Comparison of ENCODE assay signal across 8 cellular contexts in the genomic region with DNA sequence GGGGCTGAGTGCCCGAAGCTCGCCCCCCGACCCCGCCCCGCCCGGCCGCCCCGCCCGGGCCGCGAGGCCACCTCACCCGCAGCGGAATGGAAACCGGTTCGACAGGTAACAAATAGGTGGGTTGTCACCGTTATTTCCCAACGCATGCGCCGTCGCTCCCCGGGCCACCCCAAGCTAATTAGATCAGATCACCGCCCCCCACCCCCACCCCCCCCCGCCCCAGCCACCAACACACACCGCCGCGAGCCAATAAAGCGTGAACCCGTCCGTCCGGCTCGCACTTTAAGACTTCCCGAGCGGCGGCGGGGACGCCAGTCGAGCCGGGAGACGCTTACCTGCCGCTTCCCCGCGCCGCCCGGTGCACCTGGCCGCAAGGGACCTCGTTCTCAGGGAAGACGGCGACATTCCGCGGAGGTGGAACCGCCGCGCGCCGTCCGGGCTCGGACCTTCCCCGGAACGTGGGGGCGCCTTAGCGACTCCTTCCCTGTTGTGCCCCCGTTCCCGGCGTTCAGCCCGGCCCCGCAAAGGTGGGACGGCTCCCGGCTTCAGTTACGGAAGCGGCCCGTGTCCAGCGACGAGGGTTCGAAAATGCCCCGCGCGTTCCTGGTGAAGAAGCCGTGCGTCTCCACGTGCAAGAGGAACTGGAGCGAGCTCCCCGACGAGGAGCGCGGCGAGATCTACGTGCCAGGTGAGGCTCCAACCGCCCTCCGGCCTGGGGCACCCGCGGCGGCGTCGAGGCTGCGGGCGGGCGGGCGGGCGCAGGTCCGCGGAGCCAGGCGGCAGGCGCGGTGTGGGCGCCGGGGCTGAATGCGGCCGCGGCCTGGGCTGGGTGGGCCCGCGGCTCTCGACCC. TPM values are rescaled to one million over a fixed set of nuclear protein-coding genes. Genes with fewer than 3 reads are reported as not detected.
A peak's percentile ranks its signal among the peaks of the same experiment; 100 is the strongest.
DNase-seq lines count a peak whose midpoint lies in the region; ATAC-seq and TF ChIP-seq lines count a peak whose summit lies in the region.

A gene (plus strand): TSS at position 278 of the 851 bp plus-strand sequence. CDS start 311 bp downstream, at position 589.

- H3K4me2 ChIP-seq in neuronal stem cell (ENCODE audit: insufficient read depth, low read length, poor library complexity, severe bottlenecking): peak within 1 kb of the TSS; percentile 52

- H3K27ac Mint-ChIP-seq in chondrocyte (ENCODE audit: unreplicated experiment): no peak within 1 kb of the TSS

- peaks cover 5% of the 10 kb centered on the region for H3K79me1 ChIP-seq in neuronal stem cell (ENCODE audit: low read depth, low read length)

- H3K27me3 Mint-ChIP-seq in chondrocyte (ENCODE audit: low read depth): peaks cover 32% of the 10 kb centered on the region

- peak within 1 kb of the TSS in 1 of 2 donors; percentile 17 for H3K4me3 ChIP-seq in neuronal stem cell (ENCODE audit: low read length in 2 of 2)

- H3K4me1 ChIP-seq in neuronal stem cell (ENCODE audit: control insufficient read depth in 2 of 2, insufficient read depth in 1 of 2, low read depth in 1 of 2, low read length in 2 of 2): peaks cover 7 to 16% of the 10 kb centered on the region in 2 donors

- no peaks in the 10 kb centered on the region for H3K9me3 ChIP-seq in neuronal stem cell (replicated peaks in 1 of 2; ENCODE audit: control insufficient read depth in 2 of 2, insufficient read depth in 1 of 2, low read depth in 1 of 2, low read length in 2 of 2)

- H3K9me3 Mint-ChIP-seq in chondrocyte (ENCODE audit: low read depth): no peaks in the 10 kb centered on the region

- peak within 1 kb of the TSS; percentile 82 for H3K14ac ChIP-seq in neuronal stem cell (ENCODE audit: low read length)

- H2BK15ac ChIP-seq in neuronal stem cell (ENCODE audit: low read length): peak within 1 kb of the TSS; percentile 67

- peaks cover 2% of the 10 kb centered on the region for H3K36me3 Mint-ChIP-seq in chondrocyte (ENCODE audit: low read depth)

- peak within 1 kb of the TSS; percentile 75 for H2AFZ ChIP-seq in neuronal stem cell (ENCODE audit: low read length)

- H2BK5ac ChIP-seq in neuronal stem cell (ENCODE audit: low read length): no peak within 1 kb of the TSS

- H3K4me3 Mint-ChIP-seq in chondrocyte (ENCODE audit: unreplicated experiment): peak within 1 kb of the TSS; percentile 53

- H3K9ac ChIP-seq in neuronal stem cell (ENCODE audit: low read depth, low read length, poor library complexity): no peak within 1 kb of the TSS

- peak within 1 kb of the TSS; percentile 73 for H2AK5ac ChIP-seq in neuronal stem cell (ENCODE audit: low read depth, low read length)

- DNase-seq in DMS53 treated with DMSO at 0.1 percent for 48 hours (lab: John Stamatoyannopoulos, UW; ENCODE audit: unreplicated experiment): peak; percentile 71
- peak; percentile 63 for DNase-seq in NCI-H2029 treated with DMSO at 0.1 percent for 48 hours (lab: John Stamatoyannopoulos, UW)
- DNase-seq in chondrocyte (ENCODE audit: low spot score): no peak
- no peak for DNase-seq in neuronal stem cell (ENCODE audit: low spot score)
- no peak for DNase-seq in EL
- DNase-seq in Right ventricle myocardium inferior (ENCODE audit: missing footprints): no peak

- peak within 1 kb of the TSS; percentile 99 for H3K23ac ChIP-seq in neuronal stem cell (ENCODE audit: low read depth, low read length, poor library complexity)

- intact Hi-C loops in Right ventricle myocardium inferior (cut with DNase I): no loop called here

- WGBS in neuronal stem cell (ENCODE audit: extremely low coverage in 2 of 2, insufficient read length in 2 of 2, insufficient replicate concordance in 1 of 2), 2 donors: no CpG with 5 or more reads among the region's 112 CpGs

- no peak within 1 kb of the TSS for H4K8ac ChIP-seq in neuronal stem cell (ENCODE audit: low read depth, low read length)

- H3K27me3 ChIP-seq in neuronal stem cell (ENCODE audit: control insufficient read depth in 3 of 3, insufficient read depth in 3 of 3, low read depth in 1 of 3, low read length in 3 of 3): peaks cover 26 to 97% (median 60%) of the 10 kb centered on the region in 3 experiments

- ATAC-seq in GM19035 (IDR thresholded peaks at IDR 0.05; ENCODE audit: unreplicated experiment): no peak
- ATAC-seq in HG02642 (IDR thresholded peaks at IDR 0.05; ENCODE audit: poor library complexity, unreplicated experiment): no peak
- no peak for ATAC-seq in Right ventricle myocardium inferior

- H3K36me3 ChIP-seq in neuronal stem cell (replicated peaks in 1 of 2; ENCODE audit: control insufficient read depth in 2 of 2, insufficient read depth in 2 of 2, low read length in 2 of 2): no peaks in the 10 kb centered on the region

- peaks cover 5% of the 10 kb centered on the region for H3K4me1 Mint-ChIP-seq in chondrocyte (ENCODE audit: low read depth)

- no peak for TF ChIP-seq CTCF in chondrocyte (IDR thresholded peaks at IDR 0.05)

- H2BK120ac ChIP-seq in neuronal stem cell (ENCODE audit: low read depth, low read length): no peak within 1 kb of the TSS

- no peak within 1 kb of the TSS for H4K91ac ChIP-seq in neuronal stem cell (ENCODE audit: low read depth, low read length, poor library complexity)

- H3K18ac ChIP-seq in neuronal stem cell (ENCODE audit: low read length): peak within 1 kb of the TSS; percentile 96

- no peak within 1 kb of the TSS for H3K4ac ChIP-seq in neuronal stem cell (ENCODE audit: low read length)

- H3K27ac ChIP-seq in neuronal stem cell (replicated peaks; ENCODE audit: low read length): no peak within 1 kb of the TSS

- H2BK12ac ChIP-seq in neuronal stem cell (ENCODE audit: low read length): peak within 1 kb of the TSS; percentile 16

RNA-seq across cellular contexts. Expression of the gene that starts here (rescaled TPM):
- total RNA-seq in chondrocyte (0.12 TPM in 1 of 3 replicates, not detected in the others), Right ventricle myocardium inferior (not detected)
- polyA plus RNA-seq in neuronal stem cell (2013, experiment 1 of 2): 0.03 TPM
- 0.01 TPM for polyA plus RNA-seq in neuronal stem cell (2013, experiment 2 of 2)

Comparison
In these comparisons a context has a peak if more than half of its experiments do, and no peak if none do; other contexts are left out.
1. DNase-seq: peak in DMS53 treated with DMSO at 0.1 percent for 48 hours (single experiment) and NCI-H2029 treated with DMSO at 0.1 percent for 48 hours (single experiment); none in chondrocyte (single experiment), neuronal stem cell (single experiment), EL (single experiment) and Right ventricle myocardium inferior (single experiment).